ENCODE assay signal across 14 cellular contexts in genomic region chr14:93533437-93533836, GRCh38.
DNase-seq lines count a peak whose midpoint lies in the region; ATAC-seq, FAIRE-seq and TF ChIP-seq lines count a peak whose summit lies in the region.
"Had no signal": no experiment of that assay in that cellular context is flagged by ENCODE, and none has a peak within 500 bp of the region (broad histone marks: within the 10 kb centered on the region; RNA-seq: fewer than 3 reads in every experiment).

No MANE protein-coding gene starts in this region.

- TF ChIP-seq CTCF in epithelial cell of esophagus (IDR thresholded peaks at IDR 0.05; ENCODE audit: insufficient read depth, low read depth, low read length, missing control alignments), result no peak

- DNase-seq in epithelial cell of esophagus (ENCODE audit: low read depth) (peak; percentile 96), DMS79 treated with DMSO at 0.1 percent for 48 hours (lab: John Stamatoyannopoulos, UW) (no peak), GM19239 (ENCODE audit: insufficient read length, low spot score) (no peak), middle frontal gyrus (ENCODE audit: extremely low spot score, low spot score) (no peak)
- DNase-seq in activated CD4-positive, alpha-beta T cell treated with anti-CD3 and anti-CD28 coated beads, Interleukin-2, amount 50 U/mL, for 48 hours, result no peak
- DNase-seq: activated CD4-positive, alpha-beta T cell treated with anti-CD3 and anti-CD28 coated beads, Interleukin-2, amount 50 U/mL, for 1 hour; cortex of kidney; GM23248; left lung; spleen had no signal

- ATAC-seq in GM18508 (IDR thresholded peaks at IDR 0.05; ENCODE audit: insufficient read depth, unreplicated experiment), result peak; percentile 12
- ATAC-seq in GM21528 (IDR thresholded peaks at IDR 0.05; ENCODE audit: low FRiP score, unreplicated experiment), result peak; percentile 34
- ATAC-seq in HG03196 (IDR thresholded peaks at IDR 0.05; ENCODE audit: unreplicated experiment), result peak; percentile 27

- no peak for FAIRE-seq in GM19239 (lab: Jason Lieb, UNC)

- H3K4me3 ChIP-seq in epithelial cell of esophagus (ENCODE audit: low read length), result no peak overlapping the region
- H3K4me3 ChIP-seq: ascending aorta, GM23248, left lung, spleen had no signal
